1 cellular context compared by ENCODE assay signal in genomic region chr10:74058658-74059057, GRCh38.
TF ChIP-seq lines count a peak whose summit lies in the region.

No MANE protein-coding gene starts in this region.

TF ChIP-seq in SK-N-SH treated with all-trans-retinoic acid at 6 μM for 48 hours, 23 proteins besides CTCF, POLR2A, EP300 and RAD21 (continued from another document):
- TF ChIP-seq PATZ1 (CRISPR knock-in tag; IDR thresholded peaks at IDR 0.05; ENCODE audit: borderline replicate concordance), result no peak
- TF ChIP-seq ZFP30 (CRISPR knock-in tag; IDR thresholded peaks at IDR 0.05), result no peak
- TF ChIP-seq GLIS3 (CRISPR knock-in tag; IDR thresholded peaks at IDR 0.05), result no peak
- no peak for TF ChIP-seq CSRNP3 (CRISPR knock-in tag; IDR thresholded peaks at IDR 0.05)
- TF ChIP-seq RARB (CRISPR knock-in tag; IDR thresholded peaks at IDR 0.05), result no peak
